20 cellular contexts compared by ENCODE assay signal in the genomic region with DNA sequence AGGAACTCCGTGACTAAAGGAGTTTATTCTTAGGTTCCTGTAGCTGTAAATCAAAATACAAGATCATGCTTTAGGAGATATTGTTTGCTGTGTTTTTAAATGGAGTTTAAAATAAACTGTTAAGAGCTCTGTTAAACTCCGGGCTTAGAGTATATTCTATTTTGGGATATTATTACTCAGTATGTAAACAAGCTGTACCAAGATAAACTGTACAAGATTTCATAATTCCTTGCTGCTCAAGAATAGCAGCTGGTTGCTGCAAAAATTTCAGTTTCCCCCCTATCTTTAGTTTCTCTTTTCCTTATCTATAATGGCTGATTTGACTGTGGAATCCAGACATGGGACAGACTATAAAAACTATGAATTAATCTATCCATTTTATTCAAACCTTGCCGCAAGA.
A peak's percentile ranks its signal among the peaks of the same experiment; 100 is the strongest.
DNase-seq lines count a peak whose midpoint lies in the region; ATAC-seq and TF ChIP-seq lines count a peak whose summit lies in the region.
"Had no signal": no experiment of that assay in that cellular context is flagged by ENCODE, and none has a peak within 500 bp of the region (broad histone marks: within the 10 kb centered on the region; RNA-seq: fewer than 3 reads in every experiment).

No MANE protein-coding gene starts in this region.

- H3K9me3 ChIP-seq in right atrium auricular region (no peaks in the 10 kb centered on the region), fibroblast of lung (ENCODE audit: control insufficient read depth, insufficient read depth, low read depth, low read length) (no peaks in the 10 kb centered on the region), mesenchymal stem cell (ENCODE audit: control insufficient read depth, low read length) (no peaks in the 10 kb centered on the region), aorta (ENCODE audit: control insufficient read depth, low read length) (no peaks in the 10 kb centered on the region)
- H3K9me3 ChIP-seq: A549, adrenal gland, colonic mucosa, uterus had no signal

- H3K27ac ChIP-seq in right atrium auricular region (peak overlapping the region in 1 of 2 donors; percentile 8), fibroblast of lung (ENCODE audit: insufficient read depth, low read length) (no peak overlapping the region), mesenchymal stem cell (ENCODE audit: low read length, poor library complexity, severe bottlenecking) (no peak overlapping the region), aorta (ENCODE audit: low read depth in 1 of 2, low read length in 2 of 2) (peak overlapping the region in 1 of 2 donors; percentile 76)
- H3K27ac ChIP-seq: A549, adrenal gland, colonic mucosa, uterus had no signal

- H2BK15ac ChIP-seq in mesenchymal stem cell (ENCODE audit: low read depth, poor library complexity, severe bottlenecking): no peak overlapping the region

- no peak overlapping the region for H2AK5ac ChIP-seq in mesenchymal stem cell (ENCODE audit: low read length, severe bottlenecking)

- H3K27ac Mint-ChIP-seq in activated T-helper 17 cell treated with anti-CD3 and anti-CD28 coated beads, Interleukin-2, amount 50 U/mL, for 72 hours: no peak overlapping the region
- H3K27ac Mint-ChIP-seq: activated CD4-positive, alpha-beta memory T cell treated with anti-CD3 and anti-CD28 coated beads, Interleukin-2, amount 10 ng/mL, durations not matched to agents 7 days and 5 days; CD4-positive, alpha-beta T cell had no signal

- no peaks in the 10 kb centered on the region for H3K79me2 ChIP-seq in fibroblast of lung (ENCODE audit: control insufficient read depth, insufficient read depth, low read length)

- H3K36me3 Mint-ChIP-seq in activated T-helper 17 cell treated with anti-CD3 and anti-CD28 coated beads, Interleukin-2, amount 50 U/mL, for 72 hours (ENCODE audit: low read depth): no peaks in the 10 kb centered on the region

- no peaks in the 10 kb centered on the region for H3K27me3 Mint-ChIP-seq in activated T-helper 17 cell treated with anti-CD3 and anti-CD28 coated beads, Interleukin-2, amount 50 U/mL, for 72 hours
- H3K27me3 Mint-ChIP-seq: activated CD4-positive, alpha-beta memory T cell treated with anti-CD3 and anti-CD28 coated beads, Interleukin-2, amount 10 ng/mL, durations not matched to agents 7 days and 5 days; CD4-positive, alpha-beta T cell had no signal

- ATAC-seq in Right ventricle myocardium superior (ENCODE audit: poor library complexity) (peak; percentile 53), aorta (ENCODE audit: low FRiP score) (peak; percentile 83), HG02642 (IDR thresholded peaks at IDR 0.05; ENCODE audit: poor library complexity, unreplicated experiment) (no peak)
- no peak for ATAC-seq in activated T-helper 17 cell treated with anti-CD3 and anti-CD28 coated beads, Interleukin-2, amount 50 U/mL, for 72 hours (replicated peaks)
- ATAC-seq: A549, K562, left colon had no signal

- H2BK12ac ChIP-seq in mesenchymal stem cell (ENCODE audit: low read length in 2 of 2): no peak overlapping the region

- H4K20me1 ChIP-seq in fibroblast of lung (ENCODE audit: control insufficient read depth, extremely low read depth, insufficient read depth, low read length): no peaks in the 10 kb centered on the region

- H2BK5ac ChIP-seq in mesenchymal stem cell (ENCODE audit: low read depth, low read length, poor library complexity, severe bottlenecking): no peak overlapping the region

- H3K4me1 Mint-ChIP-seq in activated T-helper 17 cell treated with anti-CD3 and anti-CD28 coated beads, Interleukin-2, amount 50 U/mL, for 72 hours: no peaks in the 10 kb centered on the region
- H3K4me1 Mint-ChIP-seq: activated CD4-positive, alpha-beta memory T cell treated with anti-CD3 and anti-CD28 coated beads, Interleukin-2, amount 10 ng/mL, durations not matched to agents 7 days and 5 days had no signal

- no peak overlapping the region for H3K14ac ChIP-seq in mesenchymal stem cell (ENCODE audit: low read length in 2 of 2)

- H2AFZ ChIP-seq in fibroblast of lung (ENCODE audit: low read length) (no peak overlapping the region), mesenchymal stem cell (ENCODE audit: low read depth, low read length) (no peak overlapping the region)

- H3K9ac ChIP-seq in fibroblast of lung (ENCODE audit: insufficient read depth, low read length) (no peak overlapping the region), mesenchymal stem cell (ENCODE audit: low read length) (no peak overlapping the region)

- no peaks in the 10 kb centered on the region for H3K79me1 ChIP-seq in mesenchymal stem cell (replicated peaks; ENCODE audit: low read length, poor library complexity, severe bottlenecking)

- H3K4me3 ChIP-seq in right atrium auricular region (no peak overlapping the region), fibroblast of lung (replicated peaks in 1 of 4; ENCODE audit: control extremely low read depth in 1 of 4, insufficient read depth in 1 of 4, low read depth in 3 of 4, low read length in 4 of 4) (peak overlapping the region in 1 of 4 experiments; percentile 12), mesenchymal stem cell (ENCODE audit: insufficient read depth in 1 of 2, low read depth in 1 of 2, low read length in 2 of 2) (no peak overlapping the region), aorta (ENCODE audit: low read length in 2 of 2) (peak overlapping the region in 1 of 2 donors; percentile 31)
- H3K4me3 ChIP-seq: A549, adrenal gland, colonic mucosa, K562, uterus had no signal

- H4K91ac ChIP-seq in mesenchymal stem cell (ENCODE audit: low read length): no peak overlapping the region

- H3K27me3 ChIP-seq in right atrium auricular region (no peaks in the 10 kb centered on the region), fibroblast of lung (ENCODE audit: control insufficient read depth, insufficient read depth, low read length) (no peaks in the 10 kb centered on the region), mesenchymal stem cell (ENCODE audit: control insufficient read depth in 1 of 2, insufficient read depth in 1 of 2, low read length in 2 of 2) (no peaks in the 10 kb centered on the region), aorta (ENCODE audit: control insufficient read depth in 1 of 2, insufficient read depth in 2 of 2, low read length in 1 of 2) (no peaks in the 10 kb centered on the region)
- H3K27me3 ChIP-seq: adrenal gland, colonic mucosa, uterus had no signal

- intact Hi-C loops in Right ventricle myocardium superior (cut with DNase I) (no loop called here), aorta (cut with DNase I) (loop anchor here in 1 of 2 donors (10.0 kb wide), 1 partner anchor 177 kb away; no protein-coding TSS in a partner anchor)

- H3K4me2 ChIP-seq in fibroblast of lung (ENCODE audit: extremely low read depth, insufficient read depth, low read length): peak overlapping the region; percentile 41
- no peak overlapping the region for H3K4me2 ChIP-seq in mesenchymal stem cell (ENCODE audit: low read length, poor library complexity, severe bottlenecking)
- H3K4me2 ChIP-seq: A549 had no signal

- no peaks in the 10 kb centered on the region for H3K36me3 ChIP-seq in right atrium auricular region
- H3K36me3 ChIP-seq in fibroblast of lung (ENCODE audit: control insufficient read depth, insufficient read depth, low read length): no peaks in the 10 kb centered on the region
- H3K36me3 ChIP-seq in mesenchymal stem cell (ENCODE audit: control insufficient read depth in 1 of 2, insufficient read depth in 2 of 2, low read depth in 1 of 2, low read length in 2 of 2): no peaks in the 10 kb centered on the region
- no peaks in the 10 kb centered on the region for H3K36me3 ChIP-seq in aorta (ENCODE audit: control insufficient read depth in 1 of 2, insufficient read depth in 2 of 2, low read length in 1 of 2)
- H3K36me3 ChIP-seq: adrenal gland, colonic mucosa, uterus had no signal

- H3K23ac ChIP-seq in mesenchymal stem cell (ENCODE audit: low read length in 2 of 2): no peak overlapping the region

- TF ChIP-seq CTCF in right atrium auricular region (IDR thresholded peaks at IDR 0.05) (no peak), fibroblast of lung (conservative IDR thresholded peaks at IDR 0.05 in 1 of 2, IDR thresholded peaks at IDR 0.05 in 1 of 2; ENCODE audit: low read depth in 1 of 2, low read length in 2 of 2) (no peak)

- DNase-seq in Right ventricle myocardium superior (no peak), right atrium auricular region (ENCODE audit: low spot score) (no peak), fibroblast of lung (ENCODE audit: low read depth in 2 of 2) (peak; percentile 77 to 83), mesenchymal stem cell (peak; percentile 86), aorta (no peak), NK-92 (lab: John Stamatoyannopoulos, UW; ENCODE audit: unreplicated experiment) (no peak)
- DNase-seq: activated CD4-positive, alpha-beta memory T cell treated with anti-CD3 and anti-CD28 coated beads, Interleukin-2, amount 10 ng/mL, durations not matched to agents 7 days and 5 days; activated T-cell treated with anti-CD3 and anti-CD28 coated beads, Interleukin-2, amount 50 U/mL, for 48 hours; adrenal gland; CD4-positive, alpha-beta T cell; colonic mucosa; erythroblast; left colon; NCI-H1105 treated with DMSO at 0.1 percent for 48 hours; stimulated activated naive CD4-positive, alpha-beta T cell treated with Interleukin-2 at 50 U/mL for 16 hours; uterus had no signal

- H3K4me3 Mint-ChIP-seq in activated T-helper 17 cell treated with anti-CD3 and anti-CD28 coated beads, Interleukin-2, amount 50 U/mL, for 72 hours: no peak overlapping the region
- H3K4me3 Mint-ChIP-seq: activated CD4-positive, alpha-beta memory T cell treated with anti-CD3 and anti-CD28 coated beads, Interleukin-2, amount 10 ng/mL, durations not matched to agents 7 days and 5 days; CD4-positive, alpha-beta T cell had no signal

- WGBS in mesenchymal stem cell: 8% methylated on average over 1 of the region's 3 CpGs
- 3 to 5% methylated on average over 3 of the region's 3 CpGs for WGBS in aorta, 2 donors

- no peak overlapping the region for H3K4ac ChIP-seq in mesenchymal stem cell (ENCODE audit: low read depth in 1 of 2, low read length in 2 of 2)

- H4K8ac ChIP-seq in mesenchymal stem cell (ENCODE audit: low read length): no peak overlapping the region

- no peaks in the 10 kb centered on the region for H3K9me3 Mint-ChIP-seq in activated T-helper 17 cell treated with anti-CD3 and anti-CD28 coated beads, Interleukin-2, amount 50 U/mL, for 72 hours
- H3K9me3 Mint-ChIP-seq: activated CD4-positive, alpha-beta memory T cell treated with anti-CD3 and anti-CD28 coated beads, Interleukin-2, amount 10 ng/mL, durations not matched to agents 7 days and 5 days; CD4-positive, alpha-beta T cell had no signal

- H2BK120ac ChIP-seq in mesenchymal stem cell (ENCODE audit: low read depth, low read length): no peak overlapping the region

- peaks cover 0 to 9% of the 10 kb centered on the region in 2 donors for H3K4me1 ChIP-seq in right atrium auricular region
- peaks cover 6% of the 10 kb centered on the region for H3K4me1 ChIP-seq in fibroblast of lung (ENCODE audit: control insufficient read depth, extremely low read depth, insufficient read depth, low read length)
- H3K4me1 ChIP-seq in mesenchymal stem cell (ENCODE audit: control insufficient read depth, insufficient read depth, low read depth, low read length): no peaks in the 10 kb centered on the region
- H3K4me1 ChIP-seq in aorta (ENCODE audit: control insufficient read depth in 1 of 2, insufficient read depth in 2 of 2, low read length in 2 of 2): peaks cover 8 to 10% of the 10 kb centered on the region in 2 donors
- H3K4me1 ChIP-seq: A549, adrenal gland, colonic mucosa, uterus had no signal

- H3K18ac ChIP-seq in mesenchymal stem cell (ENCODE audit: low read depth in 1 of 2, low read length in 2 of 2): no peak overlapping the region

Comparison
In these comparisons a context has a peak if more than half of its experiments do, and no peak if none do; other contexts are left out.
1. ATAC-seq: peak in Right ventricle myocardium superior (single experiment) and aorta (single experiment); none in activated T-helper 17 cell treated with anti-CD3 and anti-CD28 coated beads, Interleukin-2, amount 50 U/mL, for 72 hours (single experiment) and HG02642 (single experiment).
2. DNase-seq: peak in fibroblast of lung (2 of 2) and mesenchymal stem cell (single experiment); none in Right ventricle myocardium superior (single experiment), right atrium auricular region (single experiment), aorta (0 of 2) and NK-92 (single experiment).